8 cellular contexts compared by ENCODE assay signal in the genomic region with DNA sequence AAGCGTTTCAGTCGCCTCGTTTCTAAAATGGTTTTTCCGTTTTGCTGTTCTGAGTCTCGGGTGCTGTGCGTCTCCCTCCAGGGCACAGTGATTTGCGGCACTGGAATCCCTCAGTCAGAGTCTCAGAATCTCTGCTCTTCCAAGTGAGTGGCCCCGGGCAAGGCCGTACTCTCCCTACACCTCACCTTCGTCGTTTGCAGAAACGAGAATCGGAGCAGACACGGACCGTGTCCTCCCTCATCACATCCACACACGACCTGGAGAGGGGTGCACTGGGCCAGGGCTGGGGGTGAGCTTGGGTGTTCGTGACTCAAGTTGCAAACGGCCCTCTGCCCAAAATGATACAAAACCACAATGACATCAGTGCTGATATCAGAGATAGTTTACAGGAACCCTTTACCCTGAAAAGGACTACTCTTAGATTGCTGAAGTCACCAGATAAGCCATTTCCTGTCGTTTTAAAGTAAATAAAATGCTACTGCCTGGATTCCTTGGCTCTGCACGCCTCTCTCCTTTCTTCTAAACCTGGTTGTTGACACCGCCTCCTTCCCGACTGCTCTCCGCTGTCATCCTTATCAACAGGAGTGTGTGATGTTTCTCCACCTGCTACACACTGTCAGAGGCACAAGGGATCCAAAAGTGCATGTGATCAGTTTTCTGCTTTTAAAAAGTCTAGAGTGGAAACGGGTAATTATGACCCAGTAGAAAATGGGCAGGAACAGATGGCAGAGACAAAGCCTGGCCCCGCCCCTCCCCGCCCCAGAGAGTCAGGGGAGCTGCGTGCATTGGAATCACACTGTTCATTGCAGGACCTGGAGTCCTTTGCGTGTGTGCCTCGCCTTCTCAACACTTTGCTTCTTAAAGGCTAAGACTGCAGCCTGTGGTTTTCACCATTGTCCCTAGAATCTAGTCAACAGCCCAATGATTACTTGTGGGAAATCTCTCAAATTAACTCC. TPM values are rescaled to one million over a fixed set of nuclear protein-coding genes. Genes with fewer than 3 reads are reported as not detected.
A peak's percentile ranks its signal among the peaks of the same experiment; 100 is the strongest.
DNase-seq lines count a peak whose midpoint lies in the region; ATAC-seq and TF ChIP-seq lines count a peak whose summit lies in the region.

No MANE protein-coding gene starts in this region.

- H3K36me3 ChIP-seq in mucosa of rectum (ENCODE audit: control insufficient read depth in 2 of 2, insufficient read depth in 2 of 2, low read length in 2 of 2) = no peaks in the 10 kb centered on the region
- no peaks in the 10 kb centered on the region for H3K36me3 ChIP-seq in CD8-positive, alpha-beta T cell (ENCODE audit: insufficient read depth, low read length)

- intact Hi-C loops in CD8-positive, alpha-beta T cell (cut with DNase I, micrococcal nuclease) = no loop called here

- no peak for ATAC-seq in CD8-positive, alpha-beta T cell
- no peak for ATAC-seq in GM18498 (IDR thresholded peaks at IDR 0.05; ENCODE audit: unreplicated experiment)

- H3K4me3 Mint-ChIP-seq in CD8-positive, alpha-beta T cell = no peak overlapping the region

- CTCF ChIA-PET in CD8-positive, alpha-beta T cell (lab: Charles Lee) = interaction anchor here (0.6 kb wide), 1 partner anchor 818 kb away, joined by 3 read pairs; no protein-coding TSS in a partner anchor

- peaks cover 8 to 9% of the 10 kb centered on the region in 2 donors for H3K9me3 ChIP-seq in mucosa of rectum (ENCODE audit: control insufficient read depth in 2 of 2, low read length in 2 of 2)
- H3K9me3 ChIP-seq in CD8-positive, alpha-beta T cell (ENCODE audit: low read length) = peaks cover 10% of the 10 kb centered on the region

- peaks cover 2 to 13% of the 10 kb centered on the region in 2 donors for H3K4me1 ChIP-seq in mucosa of rectum (ENCODE audit: control insufficient read depth in 2 of 2, insufficient read depth in 2 of 2, low read length in 2 of 2)
- H3K4me1 ChIP-seq in CD8-positive, alpha-beta T cell (ENCODE audit: insufficient read depth, low read length) = no peaks in the 10 kb centered on the region

- no peaks in the 10 kb centered on the region for H3K27me3 ChIP-seq in mucosa of rectum (ENCODE audit: control insufficient read depth in 2 of 2, insufficient read depth in 2 of 2, low read length in 2 of 2)
- peaks cover 7% of the 10 kb centered on the region for H3K27me3 ChIP-seq in CD8-positive, alpha-beta T cell (ENCODE audit: insufficient read depth, low read length)

- H3K27ac ChIP-seq in mucosa of rectum (ENCODE audit: low read depth in 2 of 2, low read length in 2 of 2) = peak overlapping the region; percentile 48 to 50
- H3K27ac ChIP-seq in CD8-positive, alpha-beta T cell (ENCODE audit: low read depth, low read length) = no peak overlapping the region

- no peak overlapping the region for H3K27ac Mint-ChIP-seq in CD8-positive, alpha-beta T cell

- H3K4me3 ChIP-seq in mucosa of rectum (ENCODE audit: low read length in 2 of 2) = peak overlapping the region; percentile 65 to 67
- no peak overlapping the region for H3K4me3 ChIP-seq in CD8-positive, alpha-beta T cell (ENCODE audit: low read depth, low read length)

- POLR2A ChIA-PET in CD8-positive, alpha-beta T cell (lab: Charles Lee) = no interaction called here

- DNase-seq in ELF-1 (ENCODE audit: low read depth, low spot score) (peak; percentile 73), NCI-H748 (lab: John Stamatoyannopoulos, UW; ENCODE audit: unreplicated experiment) (peak; percentile 72), ecto neural progenitor cell (ENCODE audit: low spot score) (peak; percentile 51)
- no peak for DNase-seq in CD8-positive, alpha-beta T cell
- DNase-seq in stimulated activated naive CD4-positive, alpha-beta T cell (lab: John Stamatoyannopoulos, UW) = no peak
- no peak for DNase-seq in activated CD4-positive, alpha-beta T cell treated with anti-CD3 and anti-CD28 coated beads for 48 hours

- no peak for TF ChIP-seq CTCF in CD8-positive, alpha-beta T cell (IDR thresholded peaks at IDR 0.05)

- H3K36me3 Mint-ChIP-seq in CD8-positive, alpha-beta T cell = no peaks in the 10 kb centered on the region

- H3K9ac ChIP-seq in mucosa of rectum (ENCODE audit: low read depth in 1 of 2, low read length in 2 of 2) = peak overlapping the region; percentile 27 to 52

- H3K9me3 Mint-ChIP-seq in CD8-positive, alpha-beta T cell = peaks cover 16% of the 10 kb centered on the region

- peaks cover 21% of the 10 kb centered on the region for H3K27me3 Mint-ChIP-seq in CD8-positive, alpha-beta T cell (ENCODE audit: low read depth)

- H3K4me1 Mint-ChIP-seq in CD8-positive, alpha-beta T cell (ENCODE audit: low read depth) = peaks cover 3% of the 10 kb centered on the region

RNA-seq across cellular contexts. Expression of gene KIF25, which starts 38.5 kb away (rescaled TPM):
- total RNA-seq in CD8-positive, alpha-beta T cell = under 1 TPM in 1 of 2 experiments, not detected in 1; 0.33 TPM

RNA-seq across cellular contexts. Expression of gene FRMD1, which starts 43.1 kb away (rescaled TPM):
- total RNA-seq in CD8-positive, alpha-beta T cell = not detected

Comparison
In these comparisons a context has a peak if more than half of its experiments do, and no peak if none do; other contexts are left out.
1. DNase-seq: peak in ELF-1 (single experiment), NCI-H748 (single experiment) and ecto neural progenitor cell (single experiment); none in CD8-positive, alpha-beta T cell (0 of 7), stimulated activated naive CD4-positive, alpha-beta T cell (0 of 6) and activated CD4-positive, alpha-beta T cell treated with anti-CD3 and anti-CD28 coated beads for 48 hours (single experiment).